8 cellular contexts compared by ENCODE assay signal in the genomic region with DNA sequence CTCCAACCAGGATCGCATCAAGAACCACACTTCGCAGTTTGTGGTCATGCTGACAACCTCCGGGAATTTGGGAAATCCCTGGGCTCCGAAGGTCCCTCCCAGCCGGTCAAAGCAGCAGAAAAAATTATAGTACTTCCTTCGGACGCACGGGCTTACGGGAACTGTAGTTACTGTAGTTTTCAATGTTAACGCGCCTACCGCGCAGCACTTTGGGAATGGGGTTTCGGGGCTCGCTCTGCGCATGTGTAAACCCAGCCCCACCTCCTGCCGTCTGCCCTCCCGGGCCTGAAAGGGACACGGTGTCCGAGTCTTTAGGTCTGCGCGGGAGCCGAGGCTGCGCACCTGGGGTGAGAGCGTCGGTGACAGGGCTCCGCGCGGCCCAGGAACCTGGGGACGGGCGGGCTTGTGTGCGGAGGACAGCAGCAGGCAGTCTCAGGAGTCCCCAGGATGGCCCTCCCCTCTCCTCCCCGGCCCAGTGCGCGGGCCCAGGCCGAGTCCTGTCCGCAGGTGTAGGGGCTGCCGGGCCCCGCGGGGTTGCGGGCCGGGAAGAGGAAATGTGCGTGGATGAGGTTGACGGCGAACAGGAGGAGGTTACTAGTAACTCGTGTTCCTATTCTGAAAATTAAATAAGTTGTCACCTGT. TPM values are rescaled to one million over a fixed set of nuclear protein-coding genes. Genes with fewer than 3 reads are reported as not detected.
DNase-seq lines count a peak whose midpoint lies in the region; ATAC-seq and TF ChIP-seq lines count a peak whose summit lies in the region.
"Not testable (repeated sequence)": the region's sequence is repeated elsewhere in the genome, so short reads cannot be mapped to it uniquely, and the experiment has no call there.

A gene (plus strand): TSS at position 236 of the 642 bp plus-strand sequence. CDS start 2,837 bp downstream, outside the sequence.

- ATAC-seq in DND-41 (ENCODE audit: insufficient read depth, low read depth) (peak; percentile 96), GM21737 (IDR thresholded peaks at IDR 0.05; ENCODE audit: unreplicated experiment) (peak; percentile 98), body of pancreas (peak; percentile 99), omental fat pad (ENCODE audit: low FRiP score) (peak; percentile 98)
- peak; percentile 82 to 95 for ATAC-seq in activated CD4-positive, CD25-positive, alpha-beta regulatory T cell treated with anti-CD3 and anti-CD28 coated beads, Interleukin-2, amount 50 U/mL, for 24 hours

- intact Hi-C loops in body of pancreas (cut with DNase I); left ventricle myocardium inferior (cut with micrococcal nuclease): not testable (repeated sequence)

- not testable (repeated sequence) for H4K20me1 ChIP-seq in DND-41 (ENCODE audit: insufficient read depth, low read length)

- peak; percentile 79 for DNase-seq in DND-41
- DNase-seq in HK-2 (ENCODE audit: unreplicated experiment), result peak; percentile 48
- DNase-seq in body of pancreas, result peak; percentile 88 to 92 (median 91)
- DNase-seq in left ventricle myocardium inferior, result peak; percentile 87
- DNase-seq in omental fat pad (ENCODE audit: low spot score), result peak; percentile 25
- DNase-seq in stimulated activated CD8-positive, alpha-beta memory T cell treated with anti-CD3 and anti-CD28 coated beads, Interleukin-7, amount 100 ng/mL, for 1 hour (ENCODE audit: low read depth in 2 of 2), result peak; percentile 15 to 39

- peak; percentile 31 to 63 (median 59) for TF ChIP-seq POLR2A in body of pancreas (IDR thresholded peaks at IDR 0.05)

- H3K4me2 ChIP-seq in DND-41 (ENCODE audit: insufficient read depth, low read length), result peak within 1 kb of the TSS; percentile 60

- not testable (repeated sequence) for H3K27me3 ChIP-seq in DND-41 (ENCODE audit: insufficient read depth, low read length, poor library complexity); body of pancreas; left ventricle myocardium inferior (ENCODE audit: low read depth)

- H3K4me3 ChIP-seq in DND-41 (ENCODE audit: low read depth in 1 of 2, low read length in 2 of 2) (peak within 1 kb of the TSS; percentile 7 to 56; a peak in 3 of 4 replicates), body of pancreas (peak within 1 kb of the TSS; percentile 21 to 41), left ventricle myocardium inferior (peak within 1 kb of the TSS; percentile 72)

- 0% methylated on average over 8 to 44 of the region's 46 CpGs for WGBS in body of pancreas, 2 donors

- H3K4me1 ChIP-seq in DND-41 (ENCODE audit: insufficient read depth, low read length); body of pancreas; left ventricle myocardium inferior: not testable (repeated sequence)

- H3K36me3 ChIP-seq in DND-41 (ENCODE audit: insufficient read depth, low read length); body of pancreas (replicated peaks in 1 of 2; ENCODE audit: insufficient read depth in 1 of 2, low read depth in 2 of 2); left ventricle myocardium inferior: not testable (repeated sequence)

- not testable (repeated sequence) for H3K9me3 ChIP-seq in DND-41 (ENCODE audit: insufficient read depth, low read length, severe bottlenecking); body of pancreas; left ventricle myocardium inferior (replicated peaks)

- H3K27ac ChIP-seq in DND-41 (ENCODE audit: low read length), result not testable (repeated sequence)
- H3K27ac ChIP-seq in body of pancreas (peak within 1 kb of the TSS in 3 of 4 donors; percentile 71 to 82 (median 80)), left ventricle myocardium inferior (replicated peaks) (peak within 1 kb of the TSS; percentile 85)

- peak within 1 kb of the TSS; percentile 65; the same call in 1 of the 2 replicates for H2AFZ ChIP-seq in DND-41 (ENCODE audit: low read depth, low read length)

- not testable (repeated sequence) for H3K79me2 ChIP-seq in DND-41 (ENCODE audit: insufficient read depth, low read length)

- not testable (repeated sequence) for TF ChIP-seq CTCF in DND-41 (IDR thresholded peaks at IDR 0.05; ENCODE audit: borderline replicate concordance, extremely low read depth, low read length, poor library complexity, severe bottlenecking); left ventricle myocardium inferior (IDR thresholded peaks at IDR 0.05; ENCODE audit: borderline replicate concordance); omental fat pad (IDR thresholded peaks at IDR 0.05)
- TF ChIP-seq CTCF in body of pancreas (IDR thresholded peaks at IDR 0.05), result peak in 2 of 7 experiments; percentile 7 to 22

- H3K9ac ChIP-seq in DND-41 (ENCODE audit: low read depth, low read length), result peak within 1 kb of the TSS; percentile 52

RNA-seq across cellular contexts. Expression of the gene that starts here (rescaled TPM):
- 1 to 10 TPM; 3.9 to 4.3 TPM for total RNA-seq in body of pancreas
- total RNA-seq in left ventricle myocardium inferior, result 10.2 TPM
- total RNA-seq in omental fat pad, result 1 to 10 TPM in 3 of 4 donors, under 1 TPM in 1; 0.84 to 5.2 (median 2.4) TPM

Comparison
In these comparisons a context has a peak if more than half of its experiments do, and no peak if none do; other contexts are left out.
1. DNase-seq: peak in every context shown above with its lines; median percentile 91 in body of pancreas; 87 in left ventricle myocardium inferior; 79 in DND-41; 48 in HK-2; 27 in stimulated activated CD8-positive, alpha-beta memory T cell treated with anti-CD3 and anti-CD28 coated beads, Interleukin-7, amount 100 ng/mL, for 1 hour; 25 in omental fat pad.